Comparison of ENCODE assay signal across 15 cellular contexts in the genomic region with DNA sequence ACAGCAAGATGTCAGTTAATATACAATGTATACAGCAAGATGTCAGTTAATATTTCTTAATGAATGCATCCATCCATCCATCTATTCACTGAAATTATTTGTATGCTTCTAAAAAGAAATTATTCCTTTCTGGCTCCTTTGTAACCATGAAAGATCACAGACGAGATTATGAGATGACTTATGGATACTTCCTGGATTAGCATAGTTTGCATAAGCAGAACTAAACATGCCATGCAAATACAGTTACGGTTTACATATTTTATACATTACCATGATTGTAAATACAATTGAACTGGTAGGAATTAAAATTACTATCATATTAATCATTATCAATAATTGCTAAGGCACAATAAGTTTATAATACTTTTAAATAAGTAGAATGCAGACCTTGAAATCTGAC. TPM values are rescaled to one million over a fixed set of nuclear protein-coding genes. Genes with fewer than 3 reads are reported as not detected.
DNase-seq lines count a peak whose midpoint lies in the region; ATAC-seq and TF ChIP-seq lines count a peak whose summit lies in the region.
"Had no signal": no experiment of that assay in that cellular context is flagged by ENCODE, and none has a peak within 500 bp of the region (broad histone marks: within the 10 kb centered on the region; RNA-seq: fewer than 3 reads in every experiment).

No MANE protein-coding gene starts in this region.

- H3K36me3 Mint-ChIP-seq in osteocyte (ENCODE audit: unreplicated experiment), result peaks cover 10% of the 10 kb centered on the region
- H3K36me3 Mint-ChIP-seq: CD14-positive monocyte; CD8-positive, alpha-beta memory T cell had no signal

- no peaks in the 10 kb centered on the region for H3K27me3 Mint-ChIP-seq in osteocyte (ENCODE audit: unreplicated experiment)

- peaks cover 72% of the 10 kb centered on the region for H3K4me1 Mint-ChIP-seq in osteocyte (ENCODE audit: unreplicated experiment)
- H3K4me1 Mint-ChIP-seq: CD14-positive monocyte; CD8-positive, alpha-beta memory T cell had no signal

- ATAC-seq in GM21515 (IDR thresholded peaks at IDR 0.05; ENCODE audit: unreplicated experiment), result no peak
- ATAC-seq in HG03039 (IDR thresholded peaks at IDR 0.05; ENCODE audit: unreplicated experiment), result no peak
- ATAC-seq: A549, K562 had no signal

- H3K9me3 Mint-ChIP-seq in osteocyte (ENCODE audit: unreplicated experiment), result no peaks in the 10 kb centered on the region

- no peak overlapping the region for H3K4me3 ChIP-seq in adipocyte (ENCODE audit: low read length)
- H3K4me3 ChIP-seq: A549, GM23248, K562 had no signal

- H3K9ac ChIP-seq in adipocyte (ENCODE audit: low read length), result no peak overlapping the region
- H3K9ac ChIP-seq: GM23248 had no signal

- DNase-seq in EL (peak; percentile 15), NCI-H526 (lab: John Stamatoyannopoulos, UW) (peak; percentile 10 to 18), adipocyte (ENCODE audit: low read depth) (peak; percentile 15), osteocyte (ENCODE audit: extremely low spot score, unreplicated experiment) (no peak), NCI-H1048 (lab: John Stamatoyannopoulos, UW) (no peak)
- DNase-seq: Caco-2; CD8-positive, alpha-beta memory T cell; DND-41; GM23248; H9 had no signal

- H3K4me3 Mint-ChIP-seq in osteocyte (ENCODE audit: unreplicated experiment), result no peak overlapping the region
- H3K4me3 Mint-ChIP-seq: CD14-positive monocyte; CD8-positive, alpha-beta memory T cell; H9 had no signal

- no peak for TF ChIP-seq CTCF in osteocyte (IDR thresholded peaks at IDR 0.05)

- H3K27me3 ChIP-seq in adipocyte (replicated peaks; ENCODE audit: control insufficient read depth, insufficient read depth, low read length), result no peaks in the 10 kb centered on the region

- H3K9me3 ChIP-seq in adipocyte (ENCODE audit: control insufficient read depth, low read length), result no peaks in the 10 kb centered on the region
- H3K9me3 ChIP-seq: A549, Caco-2 had no signal

- H3K27ac Mint-ChIP-seq in osteocyte (ENCODE audit: unreplicated experiment), result peak overlapping the region; percentile 85
- H3K27ac Mint-ChIP-seq: CD14-positive monocyte had no signal

- H3K36me3 ChIP-seq in adipocyte (ENCODE audit: control insufficient read depth, insufficient read depth, low read length, severe bottlenecking), result no peaks in the 10 kb centered on the region

- H3K4me1 ChIP-seq in adipocyte (ENCODE audit: control insufficient read depth, insufficient read depth, low read length), result peaks cover 7% of the 10 kb centered on the region
- H3K4me1 ChIP-seq: A549, Caco-2 had no signal

RNA-seq across cellular contexts. Expression of a gene that starts 32.7 kb away (rescaled TPM):
- total RNA-seq in osteocyte, result 58.3 and 58.8 TPM in 2 replicates
- total RNA-seq: Caco-2; CD8-positive, alpha-beta memory T cell; K562 had no signal

Comparison
In these comparisons a context has a peak if more than half of its experiments do, and no peak if none do; other contexts are left out.
1. DNase-seq: peak in EL (single experiment), NCI-H526 (2 of 2) and adipocyte (single experiment); none in osteocyte (single experiment) and NCI-H1048 (single experiment).